In genomic region chr22:42271191-42271813, GRCh38 we compare ENCODE assay signal across 8 cellular contexts. TPM values are rescaled to one million over a fixed set of nuclear protein-coding genes. Genes with fewer than 3 reads are reported as not detected.
A peak's percentile ranks its signal among the peaks of the same experiment; 100 is the strongest.
DNase-seq lines count a peak whose midpoint lies in the region; ATAC-seq, FAIRE-seq and TF ChIP-seq lines count a peak whose summit lies in the region.

No MANE protein-coding gene starts in this region.

- H3K4me3 ChIP-seq in SK-N-MC (peak overlapping the region; percentile 63), rectal smooth muscle tissue (ENCODE audit: low read length) (peak overlapping the region; percentile 7), A673 (ENCODE audit: low read depth, low read length, poor library complexity, severe bottlenecking) (no peak overlapping the region)

- intact Hi-C loops in A673 (cut with micrococcal nuclease; ENCODE audit: unreplicated experiment): loop anchor here (5.0 kb wide), 1 partner anchor 96 kb away; no protein-coding TSS in a partner anchor

- BruUV-seq in A673 (replicated peaks; lab: Mats Ljungman, UMichigan): no TSS peak

- H3K27me3 ChIP-seq in rectal smooth muscle tissue (ENCODE audit: control insufficient read depth, insufficient read depth, low read length) (peaks cover 2% of the 10 kb centered on the region), A673 (replicated peaks; ENCODE audit: insufficient read depth, low read depth, low read length, poor library complexity) (no peaks in the 10 kb centered on the region)

- H3K9ac ChIP-seq in SK-N-MC (ENCODE audit: insufficient read length) (no peak overlapping the region), rectal smooth muscle tissue (ENCODE audit: low read length) (no peak overlapping the region)

- ATAC-seq in HG02870 (IDR thresholded peaks at IDR 0.05; ENCODE audit: unreplicated experiment): no peak
- ATAC-seq in GM19467 (IDR thresholded peaks at IDR 0.05; ENCODE audit: unreplicated experiment): no peak

- TF ChIP-seq CTCF in A673 (conservative IDR thresholded peaks at IDR 0.05; ENCODE audit: low read depth, low read length): no peak

- H3K9me3 ChIP-seq in SK-N-MC (ENCODE audit: low read depth, low read length): no peaks in the 10 kb centered on the region
- H3K9me3 ChIP-seq in A673 (ENCODE audit: low read depth, low read length, poor library complexity, severe bottlenecking): no peaks in the 10 kb centered on the region

- no peak overlapping the region for H3K27ac ChIP-seq in SK-N-MC
- H3K27ac ChIP-seq in epithelial cell of prostate: peak overlapping the region; percentile 28
- H3K27ac ChIP-seq in rectal smooth muscle tissue (ENCODE audit: low read depth, low read length): no peak overlapping the region
- no peak overlapping the region for H3K27ac ChIP-seq in A673 (ENCODE audit: low read depth, low read length, poor library complexity, severe bottlenecking)

- H3K4me1 ChIP-seq in rectal smooth muscle tissue (ENCODE audit: control insufficient read depth, insufficient read depth, low read length) (peaks cover 7% of the 10 kb centered on the region), A673 (ENCODE audit: insufficient read depth, low read length, poor library complexity, severe bottlenecking) (peaks cover 27% of the 10 kb centered on the region)

- DNase-seq in GM12891 (ENCODE audit: insufficient read length, low spot score) (no peak), SK-N-MC (ENCODE audit: low read depth, low spot score) (no peak), epithelial cell of prostate (ENCODE audit: low read depth, low spot score) (no peak), EL (no peak), A673 (ENCODE audit: low spot score) (no peak)

- peak; percentile 38 for FAIRE-seq in GM12891 (lab: Jason Lieb, UNC)

- POLR2A ChIA-PET in A673 (lab: Charles Lee; ENCODE audit: low non-redundant PET): interaction anchor here (0.6 kb wide), 1 partner anchor 688 kb away, joined by 3 read pairs; no protein-coding TSS in a partner anchor

- TF ChIP-seq POLR2A in GM12891 (IDR thresholded peaks at IDR 0.05; ENCODE audit: low read depth, low read length): no peak

- CTCF ChIA-PET in A673 (lab: Charles Lee): no interaction called here

- H3K36me3 ChIP-seq in SK-N-MC (ENCODE audit: insufficient read depth, low read length): no peaks in the 10 kb centered on the region
- H3K36me3 ChIP-seq in rectal smooth muscle tissue (ENCODE audit: control insufficient read depth, insufficient read depth, low read length): no peaks in the 10 kb centered on the region
- H3K36me3 ChIP-seq in A673 (ENCODE audit: insufficient read depth, low read length, poor library complexity, severe bottlenecking): no peaks in the 10 kb centered on the region

TF ChIP-seq in GM12891, 5 proteins besides CTCF, POLR2A, EP300 and RAD21:
- TF ChIP-seq SPI1 (IDR thresholded peaks at IDR 0.05; ENCODE audit: low read depth, low read length) (no peak), POLR2AphosphoS5 (IDR thresholded peaks at IDR 0.05; ENCODE audit: low read depth, low read length) (no peak), PAX5 (IDR thresholded peaks at IDR 0.05; ENCODE audit: insufficient read depth, low read length, severe bottlenecking) (no peak), POU2F2 (IDR thresholded peaks at IDR 0.05; ENCODE audit: low read depth, low read length) (no peak), TAF1 (IDR thresholded peaks at IDR 0.05; ENCODE audit: low read depth, low read length) (no peak)

RNA-seq across cellular contexts. Expression of gene TCF20, which starts 0.8 kb away (rescaled TPM):
- 11.6 TPM for polyA plus RNA-seq in GM12891 (2012; ENCODE audit: low read depth, missing spikeins)
- total RNA-seq in A673 (2021): 69.3 and 77.8 TPM in 2 replicates
